ENCODE assay signal across 1 cellular context in the genomic region with DNA sequence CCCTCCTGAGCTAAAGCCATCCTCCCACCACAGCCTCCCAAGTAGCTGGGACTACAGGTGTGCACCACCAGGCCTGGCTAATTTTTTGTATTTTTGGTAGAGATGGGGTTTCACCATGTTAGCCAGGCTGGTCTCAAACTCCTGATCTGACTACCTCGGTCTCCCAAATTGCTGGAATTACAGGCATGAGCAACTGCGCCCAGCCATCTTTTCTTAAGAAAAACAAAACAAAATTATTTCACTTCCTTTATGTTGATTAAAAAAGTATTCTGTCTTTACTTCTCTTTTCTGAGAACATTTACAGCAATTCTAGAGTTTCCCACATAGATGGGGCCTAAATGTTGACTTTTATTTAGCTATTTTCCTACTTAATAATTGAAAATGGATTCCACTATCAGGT. TPM values are rescaled to one million over a fixed set of nuclear protein-coding genes. Genes with fewer than 3 reads are reported as not detected.
"Had no signal": no experiment of that assay in that cellular context is flagged by ENCODE, and none has a peak within 500 bp of the region (broad histone marks: within the 10 kb centered on the region; RNA-seq: fewer than 3 reads in every experiment).

No MANE protein-coding gene starts in this region.

RNA-seq across cellular contexts. Expression of a gene that starts 36.4 kb away (rescaled TPM):
- total RNA-seq: SJSA1 had no signal
